Comparison of ENCODE assay signal across 18 cellular contexts in genomic region chr15:73371812-73372211, GRCh38. TPM values are rescaled to one million over a fixed set of nuclear protein-coding genes. Genes with fewer than 3 reads are reported as not detected.
DNase-seq lines count a peak whose midpoint lies in the region; ATAC-seq and TF ChIP-seq lines count a peak whose summit lies in the region.
"Had no signal": no experiment of that assay in that cellular context is flagged by ENCODE, and none has a peak within 500 bp of the region (broad histone marks: within the 10 kb centered on the region; RNA-seq: fewer than 3 reads in every experiment).

No MANE protein-coding gene starts in this region.

- intact Hi-C loops in head of caudate nucleus (cut with DNase I): no loop called here

- H3K27ac ChIP-seq in osteoblast (ENCODE audit: low read depth, low read length): no peak overlapping the region

- H3K9me3 ChIP-seq in osteoblast (ENCODE audit: low read depth, low read length): no peaks in the 10 kb centered on the region

- H3K36me3 Mint-ChIP-seq in endothelial cell (ENCODE audit: low read depth, unreplicated experiment): peaks cover 7% of the 10 kb centered on the region
- H3K36me3 Mint-ChIP-seq: CD4-positive, alpha-beta memory T cell had no signal

- DNase-seq in H7 (peak; percentile 56), endothelial cell (ENCODE audit: low spot score) (no peak), osteoblast (ENCODE audit: insufficient read length, low spot score, missing footprints) (peak; percentile 54), head of caudate nucleus (no peak)
- DNase-seq: C1 segment of cervical spinal cord; Calu3; CD4-positive, alpha-beta memory T cell; COR-L47; DMS53; DMS79 treated with DMSO at 0.1 percent for 48 hours; GF-D8; GOT3; H9 had no signal

- no peak overlapping the region for H3K4me3 ChIP-seq in H7 (ENCODE audit: insufficient read depth, low read depth, low read length)
- H3K4me3 ChIP-seq in osteoblast (ENCODE audit: insufficient read depth, low read length): no peak overlapping the region

- no peak overlapping the region for H3K4me2 ChIP-seq in osteoblast (ENCODE audit: insufficient read depth, low read length)

- H3K9me3 Mint-ChIP-seq in endothelial cell (ENCODE audit: unreplicated experiment): no peaks in the 10 kb centered on the region

- peaks cover 35% of the 10 kb centered on the region for H3K27me3 ChIP-seq in H7 (ENCODE audit: control insufficient read depth, insufficient read depth, low read length)
- peaks cover 65% of the 10 kb centered on the region for H3K27me3 ChIP-seq in osteoblast (ENCODE audit: insufficient read depth, low read length)

- H3K4me3 Mint-ChIP-seq in endothelial cell (ENCODE audit: unreplicated experiment): no peak overlapping the region
- H3K4me3 Mint-ChIP-seq: CD4-positive, alpha-beta memory T cell had no signal

- peak overlapping the region; percentile 16 for H3K27ac Mint-ChIP-seq in endothelial cell (ENCODE audit: unreplicated experiment)
- H3K27ac Mint-ChIP-seq: CD4-positive, alpha-beta memory T cell; H9 had no signal

- H3K27me3 Mint-ChIP-seq in endothelial cell (ENCODE audit: unreplicated experiment): peaks cover 22% of the 10 kb centered on the region

- no peak for ATAC-seq in HG03354 (IDR thresholded peaks at IDR 0.05; ENCODE audit: poor library complexity, severe bottlenecking, unreplicated experiment)
- ATAC-seq in HG02763 (IDR thresholded peaks at IDR 0.05; ENCODE audit: unreplicated experiment): no peak
- ATAC-seq: HCT116 had no signal

- no peaks in the 10 kb centered on the region for H4K20me1 ChIP-seq in osteoblast (ENCODE audit: insufficient read depth, low read length)

- no peaks in the 10 kb centered on the region for H3K4me1 Mint-ChIP-seq in endothelial cell (ENCODE audit: unreplicated experiment)

- H3K36me3 ChIP-seq in H7 (replicated peaks; ENCODE audit: control insufficient read depth, insufficient read depth, low read length) (no peaks in the 10 kb centered on the region), osteoblast (ENCODE audit: insufficient read depth, low read length) (no peaks in the 10 kb centered on the region)

- TF ChIP-seq CTCF in endothelial cell (IDR thresholded peaks at IDR 0.05; ENCODE audit: unreplicated experiment): no peak
- TF ChIP-seq CTCF in osteoblast (IDR thresholded peaks at IDR 0.05; ENCODE audit: extremely low read depth, low read depth, low read length): no peak

- no peak overlapping the region for H2AFZ ChIP-seq in osteoblast (ENCODE audit: low read length)

- H3K79me2 ChIP-seq in osteoblast (ENCODE audit: insufficient read depth, low read length): no peaks in the 10 kb centered on the region

- no peaks in the 10 kb centered on the region for H3K4me1 ChIP-seq in osteoblast (ENCODE audit: insufficient read depth, low read length)

RNA-seq across cellular contexts. Expression of gene HCN4, which starts 3.1 kb away (rescaled TPM):
- total RNA-seq in H7 (2014; rRNA removed; shearing (Covaris generic)): 5.2 and 8.3 TPM in 2 replicates
- total RNA-seq in endothelial cell (ENCODE audit: unreplicated experiment) (0.54 TPM), osteoblast (not detected in 2 replicates)
- total RNA-seq: CD4-positive, alpha-beta memory T cell; Daoy; G401 had no signal

Comparison
In these comparisons a context has a peak if more than half of its experiments do, and no peak if none do; other contexts are left out.
1. DNase-seq: peak in H7 (single experiment) and osteoblast (single experiment); none in endothelial cell (single experiment) and head of caudate nucleus (0 of 42).